25 cellular contexts compared by ENCODE assay signal in genomic region chr2:107992069-107992468, GRCh38. TPM values are rescaled to one million over a fixed set of nuclear protein-coding genes. Genes with fewer than 3 reads are reported as not detected.
"Had no signal": no experiment of that assay in that cellular context is flagged by ENCODE, and none has a peak within 500 bp of the region (broad histone marks: within the 10 kb centered on the region; RNA-seq: fewer than 3 reads in every experiment).

No MANE protein-coding gene starts in this region.

- H3K4me3 ChIP-seq: tibial artery, vagina had no signal

- FAIRE-seq: islet of Langerhans had no signal

- H3K4me1 ChIP-seq: parathyroid adenoma, vagina had no signal

- DNase-seq: activated B cell treated with CpG ODN at 0.5 μM for 24 hours; activated CD4-positive, alpha-beta memory T cell treated with anti-CD3 and anti-CD28 coated beads for 36 hours; activated CD4-positive, alpha-beta T cell treated with anti-CD3 and anti-CD28 coated beads for 4 hours; activated naive CD4-positive, alpha-beta T cell; activated naive CD8-positive, alpha-beta T cell treated with anti-CD3 and anti-CD28 coated beads for 36 hours; amniotic stem cell; dermis blood vessel endothelial cell; effector memory CD8-positive, alpha-beta T cell; foreskin melanocyte; glutamatergic neuron; hippocampal formation; left colon; mammary epithelial cell; midbrain; stimulated activated CD4-positive, alpha-beta T cell treated with anti-CD3 and anti-CD28 coated beads, Interleukin-12 subunit alpha, Interleukin-12 subunit beta, amount 100 ng/mL, for 4 hours; stimulated activated CD4-positive, alpha-beta T cell treated with anti-CD3 and anti-CD28 coated beads, Interleukin-1b, Interleukin-23, amount 100 ng/mL, for 48 hours; stimulated activated CD8-positive, alpha-beta memory T cell treated with anti-CD3 and anti-CD28 coated beads, Interleukin-4, amount 100 ng/mL, for 48 hours; stimulated activated naive CD4-positive, alpha-beta T cell; T-helper 9 cell; tibial artery had no signal

- H3K27ac ChIP-seq: parathyroid adenoma, tibial artery, vagina had no signal

- H3K9me3 ChIP-seq: tibial artery, vagina had no signal

- ATAC-seq: effector memory CD8-positive, alpha-beta T cell; left colon had no signal

- H3K36me3 ChIP-seq: tibial artery, vagina had no signal

- H3K27me3 ChIP-seq: tibial artery, vagina had no signal

RNA-seq across cellular contexts. Expression of gene SLC5A7, which starts 5.7 kb away (rescaled TPM):
- total RNA-seq: activated B cell treated with CpG ODN at 0.5 μM for 24 hours; activated CD4-positive, alpha-beta memory T cell treated with anti-CD3 and anti-CD28 coated beads for 36 hours; activated naive CD8-positive, alpha-beta T cell treated with anti-CD3 and anti-CD28 coated beads for 36 hours; cardiac septum; dermis blood vessel endothelial cell; fibroblast of lung; mammary epithelial cell had no signal
- polyA plus RNA-seq: fibroblast of lung, mammary epithelial cell had no signal
